Comparison of ENCODE assay signal across 8 cellular contexts in the genomic region with DNA sequence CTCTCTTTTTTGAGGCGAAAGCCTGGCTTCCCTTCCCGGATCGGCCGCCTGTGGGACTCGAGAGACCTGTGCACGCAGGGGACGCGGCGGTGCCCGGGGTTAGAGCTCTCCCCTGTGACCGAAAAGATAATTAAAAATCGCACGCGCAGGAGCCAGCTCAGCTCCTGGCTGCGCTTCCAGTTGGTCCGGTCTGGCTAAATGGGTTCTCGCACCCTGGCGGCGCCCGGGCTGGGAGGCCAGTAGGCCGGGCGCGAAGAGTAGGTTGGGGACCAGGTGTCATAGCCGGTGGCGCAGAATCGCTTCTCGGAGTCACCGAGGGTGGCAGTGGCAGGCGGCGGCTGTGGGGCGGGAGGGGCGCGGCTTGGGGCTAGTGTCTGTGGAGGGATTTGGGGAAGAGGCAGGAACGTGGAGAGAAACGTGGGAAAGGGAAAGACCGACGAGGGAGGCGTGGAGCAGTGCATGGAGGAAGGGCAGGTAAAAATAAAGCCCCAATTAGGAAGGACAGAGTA. TPM values are rescaled to one million over a fixed set of nuclear protein-coding genes. Genes with fewer than 3 reads are reported as not detected.
A peak's percentile ranks its signal among the peaks of the same experiment; 100 is the strongest.
DNase-seq lines count a peak whose midpoint lies in the region; FAIRE-seq and TF ChIP-seq lines count a peak whose summit lies in the region.

No MANE protein-coding gene starts in this region.

- H3K27ac Mint-ChIP-seq in progenitor cell of endocrine pancreas, result peak overlapping the region; percentile 69

- H3K36me3 ChIP-seq in PC-9 (ENCODE audit: low read depth) (no peaks in the 10 kb centered on the region), cardiac muscle cell (no peaks in the 10 kb centered on the region)

- no peak overlapping the region for H3K27ac ChIP-seq in PC-9
- no peak overlapping the region for H3K27ac ChIP-seq in cardiac muscle cell

- BruUV-seq in PC-9 (replicated peaks; lab: Mats Ljungman, UMichigan), result no TSS peak

- H3F3A ChIP-seq in PC-9 (ENCODE audit: insufficient read depth, low read depth), result no peaks in the 10 kb centered on the region; the same call in 1 of the 2 replicates

- POLR2A ChIA-PET in PC-9 (lab: Charles Lee; ENCODE audit: unreplicated experiment), result interaction anchor here (0.5 to 0.6 kb wide), 2 partner anchors 546 to 789 kb away, joined by 3 read pairs; no protein-coding TSS in a partner anchor

- peak overlapping the region; percentile 92 for H3K4me2 ChIP-seq in PC-9

- no peaks in the 10 kb centered on the region for H3K9me3 ChIP-seq in PC-9 (ENCODE audit: insufficient read depth, low read depth)
- H3K9me3 ChIP-seq in cardiac muscle cell (ENCODE audit: low read depth), result no peaks in the 10 kb centered on the region

- peak; percentile 66 for TF ChIP-seq CTCF in PC-9 (conservative IDR thresholded peaks at IDR 0.05)
- peak; percentile 35 for TF ChIP-seq CTCF in cardiac muscle cell (IDR thresholded peaks at IDR 0.05; ENCODE audit: low read depth, low read length)
- TF ChIP-seq CTCF in progenitor cell of endocrine pancreas (IDR thresholded peaks at IDR 0.05; ENCODE audit: unreplicated experiment), result peak; percentile 46

- H3K27me3 Mint-ChIP-seq in progenitor cell of endocrine pancreas, result peaks cover 90% of the 10 kb centered on the region

- no peaks in the 10 kb centered on the region for H3K36me3 Mint-ChIP-seq in progenitor cell of endocrine pancreas (ENCODE audit: insufficient read depth)

- CTCF ChIA-PET in PC-9 (lab: Charles Lee), result interaction anchor here (0.6 to 1.9 kb wide), 6 partner anchors 295 to 1145 kb away, joined by 3 to 6 read pairs (median 3); no protein-coding TSS in a partner anchor

- peaks cover 19% of the 10 kb centered on the region for H3K4me1 Mint-ChIP-seq in progenitor cell of endocrine pancreas (ENCODE audit: low read depth)

- H3K4me3 ChIP-seq in PC-9 (peak overlapping the region; percentile 98), cardiac muscle cell (peak overlapping the region; percentile 18)

- H3K4me1 ChIP-seq in PC-9 (replicated peaks; ENCODE audit: insufficient read depth) (peaks cover 22% of the 10 kb centered on the region), cardiac muscle cell (ENCODE audit: low read depth) (no peaks in the 10 kb centered on the region)

- H3K79me2 ChIP-seq in PC-9 (ENCODE audit: low read depth), result peaks cover 26% of the 10 kb centered on the region

- DNase-seq in NCI-H2107 treated with DMSO at 0.1 percent for 48 hours (lab: John Stamatoyannopoulos, UW; ENCODE audit: unreplicated experiment) (peak; percentile 1), NCI-H2107 (lab: John Stamatoyannopoulos, UW) (no peak), PC-9 (peak; percentile 68 to 84), cardiac muscle cell (ENCODE audit: low read depth in 1 of 2, low spot score in 1 of 2) (peak; percentile 72 to 81), progenitor cell of endocrine pancreas (ENCODE audit: low spot score, unreplicated experiment) (peak; percentile 37), HTR-8/SVneo (ENCODE audit: insufficient read length, low spot score) (no peak), NCI-H187 treated with DMSO at 0.1 percent for 48 hours (lab: John Stamatoyannopoulos, UW) (no peak)
- peak; percentile 38 for DNase-seq in activated gamma-delta T cell treated with anti-CD3 and anti-CD28 coated beads, Interleukin-2, amount 50 U/mL, for 16 hours (ENCODE audit: low read depth)

- intact Hi-C loops in PC-9 (cut with micrococcal nuclease; ENCODE audit: unreplicated experiment), result loop anchor here (1.0 to 10.0 kb wide), 8 partner anchors 42 to 993 kb away; a partner anchor contains a TSS

- H3K9me2 ChIP-seq in PC-9 (ENCODE audit: insufficient read depth), result no peaks in the 10 kb centered on the region

- H3K27me3 ChIP-seq in PC-9 (ENCODE audit: insufficient read depth, low read depth) (no peaks in the 10 kb centered on the region), cardiac muscle cell (peaks cover 86% of the 10 kb centered on the region)

- no peaks in the 10 kb centered on the region for H4K20me1 ChIP-seq in PC-9 (ENCODE audit: insufficient read depth)

- peak overlapping the region; percentile 59 for H3K4me3 Mint-ChIP-seq in progenitor cell of endocrine pancreas (ENCODE audit: low read depth)

- no peaks in the 10 kb centered on the region for H3K9me3 Mint-ChIP-seq in progenitor cell of endocrine pancreas (ENCODE audit: low read depth)

- peak overlapping the region; percentile 89 for H2AFZ ChIP-seq in PC-9

- FAIRE-seq in HTR-8/SVneo (lab: Jason Lieb, UNC), result no peak

RNA-seq across cellular contexts. Expression of a gene that starts 41.9 kb away (rescaled TPM):
- total RNA-seq in PC-9 (2021), result 9.0 and 9.2 TPM in 2 replicates
- total RNA-seq in cardiac muscle cell, result 8.0 and 12.4 TPM in 2 replicates
- polyA plus RNA-seq in cardiac muscle cell, result 19.4 and 31.9 TPM in 2 replicates
- total RNA-seq in progenitor cell of endocrine pancreas, result 40.5 and 41.1 TPM in 2 replicates

Comparison
In these comparisons a context has a peak if more than half of its experiments do, and no peak if none do; other contexts are left out.
1. DNase-seq: peak in NCI-H2107 treated with DMSO at 0.1 percent for 48 hours (single experiment), PC-9 (2 of 2), activated gamma-delta T cell treated with anti-CD3 and anti-CD28 coated beads, Interleukin-2, amount 50 U/mL, for 16 hours (single experiment), cardiac muscle cell (2 of 2) and progenitor cell of endocrine pancreas (single experiment); none in NCI-H2107 (single experiment), HTR-8/SVneo (single experiment) and NCI-H187 treated with DMSO at 0.1 percent for 48 hours (single experiment).
2. Peak in every context shown above with its lines, with median percentiles within 50 percentile points of each other: CTCF ChIP-seq.